In the genomic region with DNA sequence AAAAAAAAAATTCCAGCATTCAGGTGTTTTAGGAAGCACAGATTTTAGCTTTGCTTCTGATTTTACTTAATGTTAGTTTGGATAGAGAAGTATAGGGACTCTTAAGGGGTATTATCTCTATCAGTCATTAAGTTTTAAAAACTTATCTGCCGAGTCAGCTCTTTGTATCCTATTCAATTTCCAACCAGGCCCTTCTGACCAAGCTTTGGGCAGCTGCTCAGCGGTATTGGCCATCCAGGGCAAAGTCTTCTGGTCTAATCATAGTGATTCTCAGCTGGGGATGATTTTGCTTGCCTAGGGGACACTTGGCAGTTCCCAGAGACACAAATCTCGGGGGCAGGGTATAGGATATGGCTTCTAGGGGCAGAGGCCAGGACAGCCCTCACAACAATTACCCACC, we compare ENCODE assay signal across 1 cellular context.
A peak's percentile ranks its signal among the peaks of the same experiment; 100 is the strongest.
TF ChIP-seq lines count a peak whose summit lies in the region.

No MANE protein-coding gene starts in this region.

TF ChIP-seq in liver, 16 proteins besides CTCF, POLR2A, EP300 and RAD21:
- TF ChIP-seq HNF4G (IDR thresholded peaks at IDR 0.05) = peak; percentile 29
- TF ChIP-seq HNF4A (conservative IDR thresholded peaks at IDR 0.05) = peak; percentile 60 to 73
- TF ChIP-seq, protein P1, sequence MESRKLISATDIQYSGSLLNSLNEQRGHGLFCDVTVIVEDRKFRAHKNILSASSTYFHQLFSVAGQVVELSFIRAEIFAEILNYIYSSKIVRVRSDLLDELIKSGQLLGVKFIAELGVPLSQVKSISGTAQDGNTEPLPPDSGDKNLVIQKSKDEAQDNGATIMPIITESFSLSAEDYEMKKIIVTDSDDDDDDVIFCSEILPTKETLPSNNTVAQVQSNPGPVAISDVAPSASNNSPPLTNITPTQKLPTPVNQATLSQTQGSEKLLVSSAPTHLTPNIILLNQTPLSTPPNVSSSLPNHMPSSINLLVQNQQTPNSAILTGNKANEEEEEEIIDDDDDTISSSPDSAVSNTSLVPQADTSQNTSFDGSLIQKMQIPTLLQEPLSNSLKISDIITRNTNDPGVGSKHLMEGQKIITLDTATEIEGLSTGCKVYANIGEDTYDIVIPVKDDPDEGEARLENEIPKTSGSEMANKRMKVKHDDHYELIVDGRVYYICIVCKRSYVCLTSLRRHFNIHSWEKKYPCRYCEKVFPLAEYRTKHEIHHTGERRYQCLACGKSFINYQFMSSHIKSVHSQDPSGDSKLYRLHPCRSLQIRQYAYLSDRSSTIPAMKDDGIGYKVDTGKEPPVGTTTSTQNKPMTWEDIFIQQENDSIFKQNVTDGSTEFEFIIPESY (IDR thresholded peaks at IDR 0.05) = peak; percentile 16
- TF ChIP-seq SP1 (IDR thresholded peaks at IDR 0.05) = no peak
- no peak for TF ChIP-seq RXRA (IDR thresholded peaks at IDR 0.05)
TF ChIP-seq in liver: peak in this region for 3.
